In the genomic region with DNA sequence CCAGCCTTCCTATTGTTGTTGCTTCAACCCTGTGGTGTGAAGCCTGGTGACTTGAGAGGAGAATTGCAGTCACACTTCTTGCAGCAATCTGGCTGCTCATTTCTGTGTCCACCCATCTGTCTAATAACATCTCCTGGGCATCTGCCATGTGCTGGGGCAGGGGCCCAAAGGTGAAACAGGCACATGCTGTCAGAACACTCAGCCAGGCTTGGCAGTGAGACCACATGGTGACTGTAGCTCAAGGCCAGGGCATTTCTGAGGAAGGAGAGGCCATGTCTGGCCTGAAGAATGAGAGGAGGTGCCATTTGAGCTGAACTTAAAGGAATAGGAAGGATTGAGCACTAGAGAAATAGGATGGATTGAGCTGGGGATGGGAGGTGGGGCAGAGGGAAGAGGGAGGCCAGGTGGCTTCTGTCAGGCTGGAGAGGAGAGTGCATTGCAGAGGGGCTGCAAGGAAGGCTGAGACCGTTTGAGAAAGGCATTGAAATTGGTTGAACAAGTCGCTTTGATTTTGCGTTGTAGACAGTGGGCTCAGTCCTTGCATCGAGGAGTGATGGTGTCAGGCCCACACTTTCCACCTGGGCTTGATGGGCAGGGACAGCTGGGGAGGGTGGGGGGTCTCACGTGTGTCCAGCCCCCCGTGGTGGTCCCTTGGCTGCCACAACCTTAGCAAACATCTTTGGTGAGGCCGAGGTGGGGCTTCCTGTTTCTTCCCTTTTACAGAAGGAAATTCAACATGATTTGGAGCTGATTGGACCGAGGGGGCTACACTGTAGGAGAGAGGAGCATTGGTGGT, we compare ENCODE assay signal across 16 cellular contexts.
DNase-seq lines count a peak whose midpoint lies in the region; ATAC-seq and TF ChIP-seq lines count a peak whose summit lies in the region.
"Had no signal": no experiment of that assay in that cellular context is flagged by ENCODE, and none has a peak within 500 bp of the region (broad histone marks: within the 10 kb centered on the region; RNA-seq: fewer than 3 reads in every experiment).

No MANE protein-coding gene starts in this region.

- no peaks in the 10 kb centered on the region for H3K4me1 ChIP-seq in mammary epithelial cell (ENCODE audit: insufficient read depth, low read length)

- no peaks in the 10 kb centered on the region for H3K36me3 ChIP-seq in mammary epithelial cell (ENCODE audit: insufficient read depth, low read length)

- no peak overlapping the region for H3K4me2 ChIP-seq in mammary epithelial cell (ENCODE audit: insufficient read depth, low read depth, low read length)
- H3K4me2 ChIP-seq: GM23338 had no signal

- no peak for TF ChIP-seq CTCF in mammary epithelial cell (conservative IDR thresholded peaks at IDR 0.05 in 1 of 2, IDR thresholded peaks at IDR 0.05 in 1 of 2; ENCODE audit: extremely low read depth in 1 of 2, insufficient read depth in 1 of 2, low read depth in 1 of 2, low read length in 2 of 2)

- no peak overlapping the region for H3K4me3 Mint-ChIP-seq in activated CD4-positive, alpha-beta T cell treated with anti-CD3 and anti-CD28 coated beads, Interleukin-2, amount 10 ng/mL, durations not matched to agents 24 days and 14 days
- H3K4me3 Mint-ChIP-seq: CD8-positive, alpha-beta memory T cell; GM23338 had no signal

- no peaks in the 10 kb centered on the region for H3K79me2 ChIP-seq in mammary epithelial cell (ENCODE audit: insufficient read depth, low read length)

- no peak overlapping the region for H3K9ac ChIP-seq in mammary epithelial cell (ENCODE audit: insufficient read depth, low read length)

- no peaks in the 10 kb centered on the region for H3K27me3 ChIP-seq in mammary epithelial cell (ENCODE audit: insufficient read depth, low read length)

- intact Hi-C loops in Right ventricle myocardium superior (cut with DNase I) (no loop called here), cardiac septum (cut with DNase I) (no loop called here), mammary epithelial cell (cut with micrococcal nuclease) (no loop called here)
- intact Hi-C loops in activated CD4-positive, alpha-beta T cell treated with anti-CD3 and anti-CD28 coated beads, Interleukin-2, amount 10 ng/mL, durations not matched to agents 24 days and 14 days (cut with micrococcal nuclease) = no loop called here

- DNase-seq in Right ventricle myocardium superior (peak; percentile 64), cardiac septum (ENCODE audit: low spot score) (no peak), cerebellum (ENCODE audit: low spot score) (peak; percentile 83), left lobe of liver (ENCODE audit: low spot score) (peak; percentile 29), mammary epithelial cell (no peak)
- no peak for DNase-seq in activated CD4-positive, CD25-positive, alpha-beta regulatory T cell treated with anti-CD3 and anti-CD28 coated beads, Interleukin-2, amount 50 U/mL, for 72 hours
- DNase-seq in NK-92 treated with Interleukin-12 subunit alpha and Interleukin-12 subunit beta, amount 100 ng/mL, for 24 hours (lab: John Stamatoyannopoulos, UW) = no peak
- no peak for DNase-seq in activated CD4-positive, alpha-beta T cell treated with anti-CD3 and anti-CD28 coated beads, Interleukin-2, amount 10 ng/mL, durations not matched to agents 24 days and 14 days
- DNase-seq: activated CD4-positive, CD25-positive, alpha-beta regulatory T cell; CD8-positive, alpha-beta memory T cell; central memory CD4-positive, alpha-beta T cell; EL; midbrain; NCI-H748 treated with DMSO at 0.1 percent for 48 hours had no signal

- peaks cover 27% of the 10 kb centered on the region for H3K9me3 ChIP-seq in mammary epithelial cell (replicated peaks; ENCODE audit: insufficient read depth, low read length)

- peak; percentile 83 for ATAC-seq in Right ventricle myocardium superior (ENCODE audit: poor library complexity)
- no peak for ATAC-seq in left lobe of liver

- H3K27ac ChIP-seq in mammary epithelial cell (ENCODE audit: insufficient read depth, low read depth, low read length) = no peak overlapping the region
- H3K27ac ChIP-seq: skin epidermis had no signal

- CTCF ChIA-PET in mammary epithelial cell (lab: Charles Lee; ENCODE audit: low non-redundant PET) = no interaction called here

- 76% methylated on average over 3 of the region's 8 CpGs for WGBS in mammary epithelial cell (ENCODE audit: low coverage, missing lambda C conversion rate)

- no peaks in the 10 kb centered on the region for H4K20me1 ChIP-seq in mammary epithelial cell (ENCODE audit: insufficient read depth, low read length)

- no peaks in the 10 kb centered on the region for H3K4me1 Mint-ChIP-seq in activated CD4-positive, alpha-beta T cell treated with anti-CD3 and anti-CD28 coated beads, Interleukin-2, amount 10 ng/mL, durations not matched to agents 24 days and 14 days
- H3K4me1 Mint-ChIP-seq: CD8-positive, alpha-beta memory T cell had no signal

- H3K4me3 ChIP-seq in mammary epithelial cell (replicated peaks in 1 of 3; ENCODE audit: insufficient read depth in 1 of 3, low read depth in 2 of 3, low read length in 3 of 3) = no peak overlapping the region
- H3K4me3 ChIP-seq: GM23338, skin epidermis had no signal

- no peak overlapping the region for H3K27ac Mint-ChIP-seq in activated CD4-positive, alpha-beta T cell treated with anti-CD3 and anti-CD28 coated beads, Interleukin-2, amount 10 ng/mL, durations not matched to agents 24 days and 14 days
- H3K27ac Mint-ChIP-seq: CD8-positive, alpha-beta memory T cell; GM23338 had no signal

- in situ Hi-C loops in mammary epithelial cell (cut with MboI; ENCODE audit: low sequenced_read_pairs in 2 of 2) = no loop called here

- no peak overlapping the region for H2AFZ ChIP-seq in mammary epithelial cell (ENCODE audit: low read depth, low read length)
- H2AFZ ChIP-seq: GM23338 had no signal

- BruUV-seq in mammary epithelial cell (replicated peaks; lab: Mats Ljungman, UMichigan) = no TSS peak

- dilution Hi-C loops in mammary epithelial cell (cut with HindIII; ENCODE audit: low sequenced_read_pairs) = loop anchor here (10.0 kb wide), 3 partner anchors 115 to 395 kb away; no protein-coding TSS in a partner anchor

- H3K27me3 Mint-ChIP-seq in activated CD4-positive, alpha-beta T cell treated with anti-CD3 and anti-CD28 coated beads, Interleukin-2, amount 10 ng/mL, durations not matched to agents 24 days and 14 days = no peaks in the 10 kb centered on the region

- H3K36me3 Mint-ChIP-seq in activated CD4-positive, alpha-beta T cell treated with anti-CD3 and anti-CD28 coated beads, Interleukin-2, amount 10 ng/mL, durations not matched to agents 24 days and 14 days (ENCODE audit: low read depth) = no peaks in the 10 kb centered on the region
- H3K36me3 Mint-ChIP-seq: CD8-positive, alpha-beta memory T cell had no signal

- H3K9me3 Mint-ChIP-seq in activated CD4-positive, alpha-beta T cell treated with anti-CD3 and anti-CD28 coated beads, Interleukin-2, amount 10 ng/mL, durations not matched to agents 24 days and 14 days = no peaks in the 10 kb centered on the region
- H3K9me3 Mint-ChIP-seq: CD8-positive, alpha-beta memory T cell had no signal

Comparison
In these comparisons a context has a peak if more than half of its experiments do, and no peak if none do; other contexts are left out.
1. DNase-seq: peak in Right ventricle myocardium superior (single experiment), cerebellum (single experiment) and left lobe of liver (single experiment); none in cardiac septum (single experiment), mammary epithelial cell (single experiment), activated CD4-positive, CD25-positive, alpha-beta regulatory T cell treated with anti-CD3 and anti-CD28 coated beads, Interleukin-2, amount 50 U/mL, for 72 hours (single experiment), NK-92 treated with Interleukin-12 subunit alpha and Interleukin-12 subunit beta, amount 100 ng/mL, for 24 hours (single experiment) and activated CD4-positive, alpha-beta T cell treated with anti-CD3 and anti-CD28 coated beads, Interleukin-2, amount 10 ng/mL, durations not matched to agents 24 days and 14 days (single experiment).